ENCODE assay signal across 2 cellular contexts in the genomic region with DNA sequence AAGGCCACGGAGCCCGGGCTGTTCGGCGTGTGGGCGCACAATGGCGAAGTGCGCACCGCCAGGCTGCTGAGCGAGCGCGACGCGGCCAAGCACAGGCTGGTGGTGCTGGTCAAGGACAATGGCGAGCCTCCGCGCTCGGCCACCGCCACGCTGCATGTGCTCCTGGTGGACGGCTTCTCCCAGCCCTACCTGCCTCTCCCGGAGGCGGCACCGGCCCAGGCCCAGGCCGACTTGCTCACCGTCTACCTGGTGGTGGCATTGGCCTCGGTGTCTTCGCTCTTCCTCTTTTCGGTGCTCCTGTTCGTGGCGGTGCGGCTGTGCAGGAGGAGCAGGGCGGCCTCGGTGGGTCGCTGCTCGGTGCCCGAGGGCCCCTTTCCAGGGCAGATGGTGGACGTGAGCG. TPM values are rescaled to one million over a fixed set of nuclear protein-coding genes. Genes with fewer than 3 reads are reported as not detected.
"Had no signal": no experiment of that assay in that cellular context is flagged by ENCODE, and none has a peak within 500 bp of the region (broad histone marks: within the 10 kb centered on the region; RNA-seq: fewer than 3 reads in every experiment).

No MANE protein-coding gene starts in this region.

RNA-seq across cellular contexts. Expression of gene PCDHB6, which starts 47.4 kb away (rescaled TPM):
- total RNA-seq: H7, H9 had no signal
